In genomic region chrX:119871599-119872395, GRCh38 we compare ENCODE assay signal across 8 cellular contexts. TPM values are rescaled to one million over a fixed set of nuclear protein-coding genes. Genes with fewer than 3 reads are reported as not detected.
DNase-seq lines count a peak whose midpoint lies in the region; ATAC-seq, FAIRE-seq and TF ChIP-seq lines count a peak whose summit lies in the region.

Gene NDUFA1 (plus strand): TSS chrX:119871832. CDS start chrX:119871912, 80 bp downstream.
Gene RNF113A (minus strand): TSS chrX:119871733. CDS start chrX:119871613, 120 bp downstream.

- intact Hi-C loops in spleen (cut with DNase I; ENCODE audit: low total_unique reads), result no loop called here

- no peaks in the 10 kb centered on the region for H3K9me3 ChIP-seq in spleen

- H3K27me3 ChIP-seq in bronchial epithelial cell (ENCODE audit: control insufficient read depth, insufficient read depth, low read length) (no peaks in the 10 kb centered on the region), spleen (replicated peaks in 1 of 7) (no peaks in the 10 kb centered on the region)

- H3K36me3 ChIP-seq in bronchial epithelial cell (ENCODE audit: control insufficient read depth, insufficient read depth, low read length) (no peaks in the 10 kb centered on the region), spleen (peaks cover 0 to 25% (median 9%) of the 10 kb centered on the region in 6 donors)

- H3K27me3 Mint-ChIP-seq in WTC11 (ENCODE audit: low read depth), result no peaks in the 10 kb centered on the region
- peaks cover 0 to 11% (median 7%) of the 10 kb centered on the region in 3 donors for H3K27me3 Mint-ChIP-seq in immature natural killer cell (ENCODE audit: low read depth in 3 of 3)

- H3K36me3 Mint-ChIP-seq in WTC11 (peaks cover 6% of the 10 kb centered on the region; the same call in 1 of the 2 replicates), immature natural killer cell (peaks cover 0 to 3% (median 0%) of the 10 kb centered on the region in 3 donors)

- H3K4me1 Mint-ChIP-seq in WTC11, result peaks cover 10% of the 10 kb centered on the region; the same call in 1 of the 2 replicates
- H3K4me1 Mint-ChIP-seq in immature natural killer cell, result peaks cover 20 to 53% of the 10 kb centered on the region in 2 donors

- WGBS in spleen, 5 donors, result 0 to 56% (median 0%) methylated on average over 6 to 62 of the region's 62 CpGs

- no peak for FAIRE-seq in bronchial epithelial cell (lab: Jason Lieb, UNC)

- no peak for DNase-seq in AG04449 (ENCODE audit: low read depth, low spot score)
- DNase-seq in NCI-H2227 treated with DMSO at 0.1 percent for 48 hours (lab: John Stamatoyannopoulos, UW), result peak; percentile 93
- peak; percentile 70 for DNase-seq in WTC11 (ENCODE audit: low spot score)
- peak; percentile 71 for DNase-seq in bronchial epithelial cell (ENCODE audit: low read depth)
- peak; percentile 85 to 86 (median 86) for DNase-seq in immature natural killer cell
- peak; percentile 96 for DNase-seq in spleen

- H3K4me1 ChIP-seq in spleen, result peaks cover 0 to 46% (median 25%) of the 10 kb centered on the region in 6 donors

- POLR2A ChIA-PET in AG04449 (lab: Yijun Ruan, JAX), result interaction anchor here (0.6 to 1.3 kb wide), 3 partner anchors 19 to 113 kb away, joined by 4 to 5 read pairs (median 4); partner anchors contain the start of genes RPL39 and UPF3B
- POLR2A ChIA-PET in WTC11 (lab: Charles Lee), result interaction anchor here (1.6 to 2.4 kb wide), 2 partner anchors 19 to 80 kb away, joined by 9 to 12 read pairs; partner anchors contain the start of genes RPL39 and UPF3B

- peak within 1 kb of the TSS; percentile 80 to 98 (median 95) for H3K27ac ChIP-seq in spleen

- peak within 1 kb of the TSS; percentile 90 for H3K4me3 Mint-ChIP-seq in WTC11
- H3K4me3 Mint-ChIP-seq in immature natural killer cell, result peak within 1 kb of the TSS; percentile 94 to 100 (median 96)

- TF ChIP-seq CTCF in AG04449 (IDR thresholded peaks at IDR 0.05; ENCODE audit: insufficient read depth, low read length, missing control alignments) (no peak), WTC11 (IDR thresholded peaks at IDR 0.05) (no peak), bronchial epithelial cell (IDR thresholded peaks at IDR 0.05; ENCODE audit: insufficient read depth, low read length, severe bottlenecking) (no peak), spleen (IDR thresholded peaks at IDR 0.05 in 8 of 11, conservative IDR thresholded peaks at IDR 0.05 in 3 of 11) (peak in 1 of 11 experiments; percentile 23)

- ATAC-seq in GM18873 (IDR thresholded peaks at IDR 0.05; ENCODE audit: low FRiP score, unreplicated experiment) (peak; percentile 81), HG03135 (IDR thresholded peaks at IDR 0.05; ENCODE audit: unreplicated experiment) (peak; percentile 92), WTC11 (peak; percentile 94)

- peak in 2 of 3 donors; percentile 47 to 83 for TF ChIP-seq POLR2A in spleen (IDR thresholded peaks at IDR 0.05)

- H3K9me3 Mint-ChIP-seq in WTC11 (no peaks in the 10 kb centered on the region), immature natural killer cell (peaks cover 0 to 2% (median 0%) of the 10 kb centered on the region in 6 donors)

- H3K27ac Mint-ChIP-seq in WTC11 (peak within 1 kb of the TSS; percentile 97), immature natural killer cell (peak within 1 kb of the TSS; percentile 95 to 99 (median 98))

- H3K4me3 ChIP-seq in AG04449 (ENCODE audit: low read depth, low read length), result peak within 1 kb of the TSS; percentile 75
- H3K4me3 ChIP-seq in bronchial epithelial cell (ENCODE audit: low read depth, low read length), result peak within 1 kb of the TSS; percentile 60
- H3K4me3 ChIP-seq in spleen, result peak within 1 kb of the TSS; percentile 34 to 72 (median 57)

- CTCF ChIA-PET in AG04449 (lab: Yijun Ruan, JAX), result interaction anchor here (1.0 to 1.4 kb wide), 2 partner anchors 9 to 11 kb away, joined by 3 read pairs; no protein-coding TSS in a partner anchor
- CTCF ChIA-PET in WTC11 (lab: Charles Lee), result interaction anchor here (1.4 kb wide), 1 partner anchor 16 kb away, joined by 7 read pairs; no protein-coding TSS in a partner anchor

TF ChIP-seq in WTC11, 78 proteins besides CTCF, POLR2A, EP300 and RAD21 (continues in another document):
- TF ChIP-seq ESRRA (CRISPR knock-in tag; IDR thresholded peaks at IDR 0.05; ENCODE audit: borderline replicate concordance) (peak; percentile 81; the same call in 1 of the 2 replicates), ZNF219 (CRISPR knock-in tag; IDR thresholded peaks at IDR 0.05; ENCODE audit: borderline replicate concordance) (no peak), FOXP4 (CRISPR knock-in tag; IDR thresholded peaks at IDR 0.05) (no peak), ZNF263 (CRISPR knock-in tag; IDR thresholded peaks at IDR 0.05; ENCODE audit: low read depth) (no peak), ZSCAN18 (CRISPR knock-in tag; IDR thresholded peaks at IDR 0.05) (no peak)
- TF ChIP-seq, protein P1, sequence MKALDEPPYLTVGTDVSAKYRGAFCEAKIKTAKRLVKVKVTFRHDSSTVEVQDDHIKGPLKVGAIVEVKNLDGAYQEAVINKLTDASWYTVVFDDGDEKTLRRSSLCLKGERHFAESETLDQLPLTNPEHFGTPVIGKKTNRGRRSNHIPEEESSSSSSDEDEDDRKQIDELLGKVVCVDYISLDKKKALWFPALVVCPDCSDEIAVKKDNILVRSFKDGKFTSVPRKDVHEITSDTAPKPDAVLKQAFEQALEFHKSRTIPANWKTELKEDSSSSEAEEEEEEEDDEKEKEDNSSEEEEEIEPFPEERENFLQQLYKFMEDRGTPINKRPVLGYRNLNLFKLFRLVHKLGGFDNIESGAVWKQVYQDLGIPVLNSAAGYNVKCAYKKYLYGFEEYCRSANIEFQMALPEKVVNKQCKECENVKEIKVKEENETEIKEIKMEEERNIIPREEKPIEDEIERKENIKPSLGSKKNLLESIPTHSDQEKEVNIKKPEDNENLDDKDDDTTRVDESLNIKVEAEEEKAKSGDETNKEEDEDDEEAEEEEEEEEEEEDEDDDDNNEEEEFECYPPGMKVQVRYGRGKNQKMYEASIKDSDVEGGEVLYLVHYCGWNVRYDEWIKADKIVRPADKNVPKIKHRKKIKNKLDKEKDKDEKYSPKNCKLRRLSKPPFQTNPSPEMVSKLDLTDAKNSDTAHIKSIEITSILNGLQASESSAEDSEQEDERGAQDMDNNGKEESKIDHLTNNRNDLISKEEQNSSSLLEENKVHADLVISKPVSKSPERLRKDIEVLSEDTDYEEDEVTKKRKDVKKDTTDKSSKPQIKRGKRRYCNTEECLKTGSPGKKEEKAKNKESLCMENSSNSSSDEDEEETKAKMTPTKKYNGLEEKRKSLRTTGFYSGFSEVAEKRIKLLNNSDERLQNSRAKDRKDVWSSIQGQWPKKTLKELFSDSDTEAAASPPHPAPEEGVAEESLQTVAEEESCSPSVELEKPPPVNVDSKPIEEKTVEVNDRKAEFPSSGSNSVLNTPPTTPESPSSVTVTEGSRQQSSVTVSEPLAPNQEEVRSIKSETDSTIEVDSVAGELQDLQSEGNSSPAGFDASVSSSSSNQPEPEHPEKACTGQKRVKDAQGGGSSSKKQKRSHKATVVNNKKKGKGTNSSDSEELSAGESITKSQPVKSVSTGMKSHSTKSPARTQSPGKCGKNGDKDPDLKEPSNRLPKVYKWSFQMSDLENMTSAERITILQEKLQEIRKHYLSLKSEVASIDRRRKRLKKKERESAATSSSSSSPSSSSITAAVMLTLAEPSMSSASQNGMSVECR (CRISPR knock-in tag; IDR thresholded peaks at IDR 0.05; ENCODE audit: borderline replicate concordance), result no peak
- TF ChIP-seq, protein P2, sequence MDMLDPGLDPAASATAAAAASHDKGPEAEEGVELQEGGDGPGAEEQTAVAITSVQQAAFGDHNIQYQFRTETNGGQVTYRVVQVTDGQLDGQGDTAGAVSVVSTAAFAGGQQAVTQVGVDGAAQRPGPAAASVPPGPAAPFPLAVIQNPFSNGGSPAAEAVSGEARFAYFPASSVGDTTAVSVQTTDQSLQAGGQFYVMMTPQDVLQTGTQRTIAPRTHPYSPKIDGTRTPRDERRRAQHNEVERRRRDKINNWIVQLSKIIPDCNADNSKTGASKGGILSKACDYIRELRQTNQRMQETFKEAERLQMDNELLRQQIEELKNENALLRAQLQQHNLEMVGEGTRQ (CRISPR knock-in tag; IDR thresholded peaks at IDR 0.05), result no peak

RNA-seq across cellular contexts. Expression of gene NDUFA1, which starts in this region (rescaled TPM):
- total RNA-seq in WTC11 (2021), result 84.3 to 89.9 TPM (median 89.4 TPM) in 3 replicates
- 55.5 and 143 TPM in 2 replicates for total RNA-seq in bronchial epithelial cell
- polyA plus RNA-seq in immature natural killer cell, result 100 to 1,000 TPM; 274 to 448 (median 365) TPM
- 10 to 100 TPM; 35.3 to 82.1 (median 72.5) TPM for total RNA-seq in spleen
- 100 to 1,000 TPM; 108 to 142 (median 125) TPM for polyA plus RNA-seq in spleen

RNA-seq across cellular contexts. Expression of gene RNF113A, which starts in this region (rescaled TPM):
- 16.5 to 16.9 TPM (median 16.6 TPM) in 3 replicates for total RNA-seq in WTC11 (2021)
- 13.2 and 17.6 TPM in 2 replicates for total RNA-seq in bronchial epithelial cell
- polyA plus RNA-seq in immature natural killer cell, result 10 to 100 TPM; 69.9 to 83.8 (median 72.7) TPM
- total RNA-seq in spleen, result 10 to 100 TPM; 15.2 to 27.5 (median 19.4) TPM
- 10 to 100 TPM; 30.8 to 41.9 (median 38.0) TPM for polyA plus RNA-seq in spleen
